9 cellular contexts compared by ENCODE assay signal in genomic region chrX:153689654-153690465, GRCh38. TPM values are rescaled to one million over a fixed set of nuclear protein-coding genes. Genes with fewer than 3 reads are reported as not detected.
A peak's percentile ranks its signal among the peaks of the same experiment; 100 is the strongest.
DNase-seq lines count a peak whose midpoint lies in the region; ATAC-seq and TF ChIP-seq lines count a peak whose summit lies in the region.
"Had no signal": no experiment of that assay in that cellular context is flagged by ENCODE, and none has a peak within 500 bp of the region (broad histone marks: within the 10 kb centered on the region; RNA-seq: fewer than 3 reads in every experiment).

No MANE protein-coding gene starts in this region.

- intact Hi-C loops in naive thymus-derived CD4-positive, alpha-beta T cell (cut with micrococcal nuclease), result loop anchor here in 1 of 2 donors (5.0 kb wide), 2 partner anchors 32 to 237 kb away; partner anchors contain the start of genes ABCD1, ARHGAP4 and BCAP31

- H3K36me3 ChIP-seq in HAP-1 (replicated peaks) (peaks cover 43% of the 10 kb centered on the region), skeletal muscle tissue (ENCODE audit: control insufficient read depth in 3 of 3, insufficient read depth in 3 of 3, low read length in 3 of 3) (peaks cover 2 to 8% (median 8%) of the 10 kb centered on the region in 3 donors)
- no peaks in the 10 kb centered on the region for H3K36me3 ChIP-seq in naive thymus-derived CD4-positive, alpha-beta T cell (ENCODE audit: control insufficient read depth in 2 of 3, insufficient read depth in 3 of 3, low read length in 3 of 3)

- H3K27ac Mint-ChIP-seq in WTC11, result no peak overlapping the region
- H3K27ac Mint-ChIP-seq in glutamatergic neuron (ENCODE audit: unreplicated experiment), result no peak overlapping the region
- no peak overlapping the region for H3K27ac Mint-ChIP-seq in activated CD8-positive, alpha-beta memory T cell treated with anti-CD3 and anti-CD28 coated beads, Interleukin-2, amount 10 ng/mL, durations not matched to agents 7 days and 5 days
- no peak overlapping the region for H3K27ac Mint-ChIP-seq in naive thymus-derived CD4-positive, alpha-beta T cell

- H3K4me1 Mint-ChIP-seq in WTC11 (peaks cover 12% of the 10 kb centered on the region), glutamatergic neuron (ENCODE audit: low read depth, unreplicated experiment) (peaks cover 2% of the 10 kb centered on the region)
- H3K4me1 Mint-ChIP-seq in activated CD8-positive, alpha-beta memory T cell treated with anti-CD3 and anti-CD28 coated beads, Interleukin-2, amount 10 ng/mL, durations not matched to agents 7 days and 5 days, result no peaks in the 10 kb centered on the region
- peaks cover 0 to 7% (median 0%) of the 10 kb centered on the region in 7 donors for H3K4me1 Mint-ChIP-seq in naive thymus-derived CD4-positive, alpha-beta T cell

- peak overlapping the region; percentile 70 for H3K27ac ChIP-seq in skeletal muscle tissue (ENCODE audit: low read depth, low read length)
- H3K27ac ChIP-seq in naive thymus-derived CD4-positive, alpha-beta T cell (ENCODE audit: low read depth, low read length), result no peak overlapping the region

- H3K4me3 ChIP-seq in HAP-1 (peak overlapping the region; percentile 50), skeletal muscle tissue (ENCODE audit: low read length in 3 of 3) (peak overlapping the region; percentile 67)
- H3K4me3 ChIP-seq in naive thymus-derived CD4-positive, alpha-beta T cell (ENCODE audit: low read length), result no peak overlapping the region

- peak; percentile 56 to 80 for DNase-seq in HAP-1 (ENCODE audit: low spot score in 2 of 2)
- peak; percentile 42 for DNase-seq in WTC11 (ENCODE audit: low spot score)
- peak; percentile 62 for DNase-seq in glutamatergic neuron
- no peak for DNase-seq in activated CD8-positive, alpha-beta memory T cell treated with anti-CD3 and anti-CD28 coated beads, Interleukin-2, amount 10 ng/mL, durations not matched to agents 7 days and 5 days
- no peak for DNase-seq in naive thymus-derived CD4-positive, alpha-beta T cell
- DNase-seq: stimulated activated CD8-positive, alpha-beta memory T cell treated with anti-CD3 and anti-CD28 coated beads, Interleukin-4, amount 100 ng/mL, for 48 hours had no signal

- peaks cover 27% of the 10 kb centered on the region for H3K4me1 ChIP-seq in HAP-1
- H3K4me1 ChIP-seq in skeletal muscle tissue (ENCODE audit: control insufficient read depth in 3 of 3, insufficient read depth in 3 of 3, low read length in 3 of 3), result peaks cover 12 to 43% (median 41%) of the 10 kb centered on the region in 3 donors
- H3K4me1 ChIP-seq in naive thymus-derived CD4-positive, alpha-beta T cell (ENCODE audit: control insufficient read depth in 2 of 2, insufficient read depth in 2 of 2, low read length in 2 of 2), result no peaks in the 10 kb centered on the region

- H3K36me3 Mint-ChIP-seq in WTC11 (0 out of 2 replicates have a peak, but pooled peaks cover 3% of the 10 kb centered on the region), glutamatergic neuron (ENCODE audit: unreplicated experiment) (no peaks in the 10 kb centered on the region)
- no peaks in the 10 kb centered on the region for H3K36me3 Mint-ChIP-seq in activated CD8-positive, alpha-beta memory T cell treated with anti-CD3 and anti-CD28 coated beads, Interleukin-2, amount 10 ng/mL, durations not matched to agents 7 days and 5 days
- H3K36me3 Mint-ChIP-seq in naive thymus-derived CD4-positive, alpha-beta T cell, result no peaks in the 10 kb centered on the region

- no peaks in the 10 kb centered on the region for H3K27me3 Mint-ChIP-seq in WTC11 (ENCODE audit: low read depth)
- no peaks in the 10 kb centered on the region for H3K27me3 Mint-ChIP-seq in glutamatergic neuron (ENCODE audit: unreplicated experiment)
- H3K27me3 Mint-ChIP-seq in activated CD8-positive, alpha-beta memory T cell treated with anti-CD3 and anti-CD28 coated beads, Interleukin-2, amount 10 ng/mL, durations not matched to agents 7 days and 5 days, result peaks cover 12% of the 10 kb centered on the region
- H3K27me3 Mint-ChIP-seq in naive thymus-derived CD4-positive, alpha-beta T cell, result peaks cover 0 to 17% (median 0%) of the 10 kb centered on the region in 5 donors

- peak overlapping the region; percentile 68 to 85 (median 70) for H3K9ac ChIP-seq in skeletal muscle tissue (ENCODE audit: low read depth in 1 of 3, low read length in 3 of 3)

- H3K4me3 Mint-ChIP-seq in WTC11 (peak overlapping the region; percentile 60), glutamatergic neuron (ENCODE audit: unreplicated experiment) (peak overlapping the region; percentile 68)
- H3K4me3 Mint-ChIP-seq in activated CD8-positive, alpha-beta memory T cell treated with anti-CD3 and anti-CD28 coated beads, Interleukin-2, amount 10 ng/mL, durations not matched to agents 7 days and 5 days, result no peak overlapping the region
- H3K4me3 Mint-ChIP-seq in naive thymus-derived CD4-positive, alpha-beta T cell, result peak overlapping the region in 1 of 10 donors; percentile 21

- in situ Hi-C loops in HAP-1 (cut with MboI; ENCODE audit: low sequenced_read_pairs), result no loop called here

- TF ChIP-seq CTCF in WTC11 (IDR thresholded peaks at IDR 0.05) (no peak), glutamatergic neuron (IDR thresholded peaks at IDR 0.05; ENCODE audit: partially characterized antibody, unreplicated experiment) (peak; percentile 29)

- ATAC-seq in WTC11 (peak; percentile 40), GM21526 (IDR thresholded peaks at IDR 0.05; ENCODE audit: low FRiP score, unreplicated experiment) (no peak)
- no peak for ATAC-seq in activated CD8-positive, alpha-beta memory T cell treated with anti-CD3 and anti-CD28 coated beads, Interleukin-2, amount 10 ng/mL, durations not matched to agents 7 days and 5 days
- no peak for ATAC-seq in naive thymus-derived CD4-positive, alpha-beta T cell

- H3K9me3 ChIP-seq in HAP-1 (no peaks in the 10 kb centered on the region), skeletal muscle tissue (ENCODE audit: control insufficient read depth in 3 of 3, low read length in 3 of 3) (no peaks in the 10 kb centered on the region)
- H3K9me3 ChIP-seq in naive thymus-derived CD4-positive, alpha-beta T cell (ENCODE audit: control insufficient read depth in 2 of 3, low read length in 3 of 3), result no peaks in the 10 kb centered on the region

- CTCF ChIA-PET in WTC11 (lab: Charles Lee), result interaction anchor here (0.6 to 0.8 kb wide), 3 partner anchors 10 to 38 kb away, joined by 3 to 4 read pairs (median 3); no protein-coding TSS in a partner anchor
- CTCF ChIA-PET in activated CD8-positive, alpha-beta memory T cell treated with anti-CD3 and anti-CD28 coated beads, Interleukin-2, amount 10 ng/mL, durations not matched to agents 7 days and 5 days (lab: Charles Lee), result no interaction called here
- CTCF ChIA-PET in naive thymus-derived CD4-positive, alpha-beta T cell (lab: Charles Lee), result no interaction called here

- POLR2A ChIA-PET in WTC11 (lab: Charles Lee), result no interaction called here
- POLR2A ChIA-PET in naive thymus-derived CD4-positive, alpha-beta T cell (lab: Charles Lee), result no interaction called here

- H3K27me3 ChIP-seq in HAP-1 (ENCODE audit: low read depth), result no peaks in the 10 kb centered on the region
- peaks cover 0 to 3% (median 0%) of the 10 kb centered on the region in 3 donors for H3K27me3 ChIP-seq in skeletal muscle tissue (ENCODE audit: control insufficient read depth in 3 of 3, insufficient read depth in 3 of 3, low read length in 3 of 3)
- no peaks in the 10 kb centered on the region for H3K27me3 ChIP-seq in naive thymus-derived CD4-positive, alpha-beta T cell (ENCODE audit: control insufficient read depth in 2 of 2, insufficient read depth in 2 of 2, low read length in 2 of 2)

- H3K9me3 Mint-ChIP-seq in WTC11, result no peaks in the 10 kb centered on the region
- no peaks in the 10 kb centered on the region for H3K9me3 Mint-ChIP-seq in glutamatergic neuron (ENCODE audit: unreplicated experiment)
- no peaks in the 10 kb centered on the region for H3K9me3 Mint-ChIP-seq in activated CD8-positive, alpha-beta memory T cell treated with anti-CD3 and anti-CD28 coated beads, Interleukin-2, amount 10 ng/mL, durations not matched to agents 7 days and 5 days (ENCODE audit: low read depth)
- H3K9me3 Mint-ChIP-seq in naive thymus-derived CD4-positive, alpha-beta T cell, result no peaks in the 10 kb centered on the region

RNA-seq across cellular contexts. Expression of gene SLC6A8, which starts 2.1 kb away (rescaled TPM):
- 102 to 112 TPM (median 110 TPM) in 3 replicates for total RNA-seq in WTC11 (2021)
- total RNA-seq in glutamatergic neuron (ENCODE audit: unreplicated experiment), result 108 TPM
- total RNA-seq in skeletal muscle tissue, result 13.0 TPM
- 1 to 10 TPM in 1 of 2 experiments, under 1 TPM in 1; 0.93 to 1.1 TPM for total RNA-seq in activated CD8-positive, alpha-beta memory T cell treated with anti-CD3 and anti-CD28 coated beads, Interleukin-2, amount 10 ng/mL, durations not matched to agents 7 days and 5 days
- total RNA-seq in naive thymus-derived CD4-positive, alpha-beta T cell, result 1 to 10 TPM in 2 of 5 experiments, under 1 TPM in 3; 0.14 to 2.6 (median 0.84) TPM
- under 1 TPM in 1 of 2 donors, not detected in 1; 0.10 TPM for polyA plus RNA-seq in naive thymus-derived CD4-positive, alpha-beta T cell
- total RNA-seq: OCI-LY7 had no signal

RNA-seq across cellular contexts. Expression of gene PNCK, which starts 16.2 kb away (rescaled TPM):
- total RNA-seq in WTC11 (2021), result 8.6 to 14.3 TPM (median 12.1 TPM) in 3 replicates
- total RNA-seq in glutamatergic neuron (ENCODE audit: unreplicated experiment), result 4.3 TPM
- not detected for total RNA-seq in skeletal muscle tissue
- total RNA-seq in activated CD8-positive, alpha-beta memory T cell treated with anti-CD3 and anti-CD28 coated beads, Interleukin-2, amount 10 ng/mL, durations not matched to agents 7 days and 5 days, result not detected
- total RNA-seq in naive thymus-derived CD4-positive, alpha-beta T cell, result 1 to 10 TPM in 1 of 5 experiments, under 1 TPM in 2, not detected in 2; 0.35 to 1.1 (median 0.58) TPM
- polyA plus RNA-seq in naive thymus-derived CD4-positive, alpha-beta T cell, result not detected

RNA-seq across cellular contexts. Expression of gene BCAP31, which starts 34.3 kb away (rescaled TPM):
- total RNA-seq in WTC11 (2021), result 142 to 150 TPM (median 144 TPM) in 3 replicates
- 155 TPM for total RNA-seq in glutamatergic neuron (ENCODE audit: unreplicated experiment)
- total RNA-seq in skeletal muscle tissue, result 83.0 TPM
- total RNA-seq in activated CD8-positive, alpha-beta memory T cell treated with anti-CD3 and anti-CD28 coated beads, Interleukin-2, amount 10 ng/mL, durations not matched to agents 7 days and 5 days, result 100 to 1,000 TPM; 137 to 148 TPM
- 100 to 1,000 TPM in 4 of 5 experiments, 10 to 100 TPM in 1; 80.2 to 153 (median 117) TPM for total RNA-seq in naive thymus-derived CD4-positive, alpha-beta T cell
- 100 to 1,000 TPM; 297 to 329 TPM for polyA plus RNA-seq in naive thymus-derived CD4-positive, alpha-beta T cell

RNA-seq across cellular contexts. Expression of gene ABCD1, which starts 34.8 kb away (rescaled TPM):
- total RNA-seq in WTC11 (2021) (9.1 to 10.4 TPM (median 9.5 TPM) in 3 replicates), glutamatergic neuron (ENCODE audit: unreplicated experiment) (13.5 TPM), skeletal muscle tissue (10.4 TPM)
- total RNA-seq in activated CD8-positive, alpha-beta memory T cell treated with anti-CD3 and anti-CD28 coated beads, Interleukin-2, amount 10 ng/mL, durations not matched to agents 7 days and 5 days, result 10 to 100 TPM; 10.7 to 18.3 TPM
- 10 to 100 TPM in 3 of 5 experiments, 1 to 10 TPM in 2; 6.6 to 17.6 (median 10.2) TPM for total RNA-seq in naive thymus-derived CD4-positive, alpha-beta T cell
- polyA plus RNA-seq in naive thymus-derived CD4-positive, alpha-beta T cell, result 1 to 10 TPM; 2.1 to 3.7 TPM

RNA-seq across cellular contexts. Expression of gene DUSP9, which starts 42.9 kb away (rescaled TPM):
- 2.5 to 2.8 TPM (median 2.5 TPM) in 3 replicates for total RNA-seq in WTC11 (2021)
- total RNA-seq in glutamatergic neuron (ENCODE audit: unreplicated experiment), result 0.61 TPM
- total RNA-seq in skeletal muscle tissue, result not detected
- under 1 TPM in 1 of 2 experiments, not detected in 1; 0.09 TPM for total RNA-seq in activated CD8-positive, alpha-beta memory T cell treated with anti-CD3 and anti-CD28 coated beads, Interleukin-2, amount 10 ng/mL, durations not matched to agents 7 days and 5 days
- total RNA-seq in naive thymus-derived CD4-positive, alpha-beta T cell, result not detected
- not detected for polyA plus RNA-seq in naive thymus-derived CD4-positive, alpha-beta T cell
- total RNA-seq: OCI-LY7 had no signal

Comparison
In these comparisons a context has a peak if more than half of its experiments do, and no peak if none do; other contexts are left out.
1. DNase-seq: peak in HAP-1 (2 of 2), WTC11 (single experiment) and glutamatergic neuron (single experiment); none in activated CD8-positive, alpha-beta memory T cell treated with anti-CD3 and anti-CD28 coated beads, Interleukin-2, amount 10 ng/mL, durations not matched to agents 7 days and 5 days (single experiment) and naive thymus-derived CD4-positive, alpha-beta T cell (0 of 9).